Comparison of ENCODE assay signal across 1 cellular context in the genomic region with DNA sequence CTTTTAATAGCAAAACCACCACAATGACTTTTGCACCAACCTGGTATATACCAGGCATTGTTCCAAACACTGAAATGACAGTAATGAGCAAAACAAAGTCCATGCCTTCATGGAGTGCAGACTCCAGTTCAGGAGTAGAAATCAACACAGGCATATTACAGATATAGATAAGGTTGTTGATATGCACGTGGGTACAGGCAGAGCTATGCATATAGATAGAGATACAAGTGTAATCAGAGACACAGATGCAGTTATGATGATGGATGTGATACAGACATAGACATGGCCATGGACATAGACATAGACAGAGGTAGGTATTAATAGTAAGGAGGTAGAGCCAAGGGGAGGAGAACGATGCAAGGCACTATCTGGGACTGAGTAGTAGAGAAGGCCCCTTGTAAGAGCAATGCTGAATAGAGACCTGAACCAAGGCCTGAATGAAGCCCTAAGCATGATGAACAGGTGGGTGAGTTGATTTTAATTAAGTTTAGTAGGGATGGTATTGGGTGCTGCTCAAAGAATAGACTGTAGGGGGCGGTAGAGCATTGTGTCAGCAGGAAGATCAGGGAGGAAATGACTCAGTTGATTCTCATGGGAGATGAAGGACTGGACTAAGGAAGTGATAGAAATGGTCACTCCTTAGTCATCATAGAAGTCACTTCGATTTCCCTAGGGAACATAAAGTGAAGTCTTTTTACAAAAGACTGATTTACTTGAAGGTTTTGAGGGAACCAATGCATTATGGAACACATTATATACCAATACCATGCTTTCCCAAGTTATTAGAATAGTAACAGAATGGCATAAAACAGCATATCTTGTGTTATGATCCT.
TF ChIP-seq lines count a peak whose summit lies in the region.

No MANE protein-coding gene starts in this region.

TF ChIP-seq in HepG2, 621 proteins besides CTCF, POLR2A, EP300 and RAD21 (continued from another document):
- TF ChIP-seq NR2F6 (IDR thresholded peaks at IDR 0.05) (no peak), NR2F6 (CRISPR knock-in tag; IDR thresholded peaks at IDR 0.05) (no peak)
